Comparison of ENCODE assay signal across 1 cellular context in the genomic region with DNA sequence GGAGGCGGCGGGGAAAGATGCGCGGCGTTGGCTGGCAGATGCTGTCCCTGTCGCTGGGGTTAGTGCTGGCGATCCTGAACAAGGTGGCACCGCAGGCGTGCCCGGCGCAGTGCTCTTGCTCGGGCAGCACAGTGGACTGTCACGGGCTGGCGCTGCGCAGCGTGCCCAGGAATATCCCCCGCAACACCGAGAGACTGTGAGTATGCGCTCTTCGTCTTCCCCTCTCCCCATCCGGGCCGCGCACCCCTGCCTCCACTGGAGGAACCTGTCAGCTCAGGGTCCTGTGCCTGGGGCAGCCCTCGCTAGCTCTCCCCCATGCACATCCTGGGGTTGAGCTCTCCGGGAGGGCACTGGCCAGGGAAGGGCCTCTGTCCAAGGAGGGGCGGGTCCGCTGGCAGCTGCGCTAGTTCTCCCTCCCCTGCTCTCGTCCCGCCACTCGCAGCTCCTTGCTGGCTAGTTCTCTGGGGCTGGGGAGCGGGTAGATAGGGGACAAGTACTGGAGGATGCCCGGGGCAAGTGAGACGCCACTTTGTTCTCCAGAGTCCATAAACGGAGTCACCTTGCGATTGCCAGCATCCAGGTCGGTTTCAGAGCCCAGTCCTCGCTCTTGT.
TF ChIP-seq lines count a peak whose summit lies in the region.

No MANE protein-coding gene starts in this region.

TF ChIP-seq in SK-N-SH, 30 proteins besides CTCF, POLR2A, EP300 and RAD21 (continued from another document):
- TF ChIP-seq, protein P1, sequence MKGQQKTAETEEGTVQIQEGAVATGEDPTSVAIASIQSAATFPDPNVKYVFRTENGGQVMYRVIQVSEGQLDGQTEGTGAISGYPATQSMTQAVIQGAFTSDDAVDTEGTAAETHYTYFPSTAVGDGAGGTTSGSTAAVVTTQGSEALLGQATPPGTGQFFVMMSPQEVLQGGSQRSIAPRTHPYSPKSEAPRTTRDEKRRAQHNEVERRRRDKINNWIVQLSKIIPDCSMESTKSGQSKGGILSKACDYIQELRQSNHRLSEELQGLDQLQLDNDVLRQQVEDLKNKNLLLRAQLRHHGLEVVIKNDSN (IDR thresholded peaks at IDR 0.05; ENCODE audit: borderline replicate concordance, low read depth), result no peak
- TF ChIP-seq CHD2 (IDR thresholded peaks at IDR 0.05; ENCODE audit: low read length, partially characterized antibody) (no peak), FOXJ3 (CRISPR knock-in tag; IDR thresholded peaks at IDR 0.05) (no peak), FOSL2 (IDR thresholded peaks at IDR 0.05; ENCODE audit: borderline replicate concordance, low read depth) (no peak)
